Comparison of ENCODE assay signal across 9 cellular contexts in the genomic region with DNA sequence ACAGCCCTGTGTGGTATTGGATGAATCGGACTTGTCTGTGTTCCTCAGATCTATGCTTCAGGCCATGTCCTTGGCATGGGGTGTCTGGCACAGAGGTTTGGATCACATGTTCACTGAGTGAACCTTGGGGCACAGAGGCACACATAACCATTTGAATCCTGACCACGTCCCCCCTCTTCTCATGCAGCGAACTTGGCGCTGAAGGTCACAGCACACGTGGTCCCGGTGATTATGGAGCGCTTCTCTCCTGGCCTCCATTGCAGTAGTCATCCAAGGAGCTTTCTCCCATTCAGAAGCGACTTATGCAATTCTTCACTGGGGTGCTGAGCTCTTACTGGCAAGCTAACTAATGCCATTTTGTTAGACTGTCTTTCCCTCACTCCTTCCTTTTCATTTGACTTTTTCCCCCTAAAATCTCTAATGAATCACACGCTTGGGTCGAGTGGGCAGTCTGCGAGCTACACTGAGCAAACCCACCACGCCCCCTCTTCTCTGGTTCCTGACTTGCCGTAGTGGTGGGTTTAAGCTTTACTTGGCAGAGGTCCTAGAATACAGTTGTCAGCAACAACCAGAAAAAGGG. TPM values are rescaled to one million over a fixed set of nuclear protein-coding genes. Genes with fewer than 3 reads are reported as not detected.
A peak's percentile ranks its signal among the peaks of the same experiment; 100 is the strongest.
DNase-seq lines count a peak whose midpoint lies in the region; ATAC-seq, FAIRE-seq and TF ChIP-seq lines count a peak whose summit lies in the region.
"Had no signal": no experiment of that assay in that cellular context is flagged by ENCODE, and none has a peak within 500 bp of the region (broad histone marks: within the 10 kb centered on the region; RNA-seq: fewer than 3 reads in every experiment).

No MANE protein-coding gene starts in this region.

- H3K4me3 ChIP-seq in esophagus muscularis mucosa (no peak overlapping the region), osteoblast (ENCODE audit: insufficient read depth, low read length) (peak overlapping the region; percentile 65)

- peak overlapping the region; percentile 90 for H2AFZ ChIP-seq in osteoblast (ENCODE audit: low read length)

- ATAC-seq in HG02938 (IDR thresholded peaks at IDR 0.05; ENCODE audit: unreplicated experiment): no peak
- no peak for ATAC-seq in GM19467 (IDR thresholded peaks at IDR 0.05; ENCODE audit: unreplicated experiment)

- DNase-seq in NCI-H69 (lab: John Stamatoyannopoulos, UW): peak; percentile 61
- DNase-seq in esophagus muscularis mucosa (ENCODE audit: extremely low spot score): peak; percentile 60
- DNase-seq in osteoblast (ENCODE audit: insufficient read length, low spot score, missing footprints): peak; percentile 99
- DNase-seq in NCI-H526 treated with DMSO at 0.1 percent for 48 hours (lab: John Stamatoyannopoulos, UW): no peak
- no peak for DNase-seq in GM13976 (ENCODE audit: low spot score)
- DNase-seq: cortex of kidney had no signal

- intact Hi-C loops in esophagus muscularis mucosa (cut with DNase I): no loop called here

- H3K27ac ChIP-seq in esophagus muscularis mucosa (replicated peaks in 1 of 4): no peak overlapping the region
- H3K27ac ChIP-seq in osteoblast (ENCODE audit: low read depth, low read length): peak overlapping the region; percentile 90

- no peaks in the 10 kb centered on the region for H3K79me2 ChIP-seq in osteoblast (ENCODE audit: insufficient read depth, low read length)

- in situ Hi-C loops in GM13976 (cut with MboI; ENCODE audit: low sequenced_read_pairs, unreplicated experiment): no loop called here

- TF ChIP-seq EP300 in esophagus muscularis mucosa (IDR thresholded peaks at IDR 0.05): no peak

- H3K4me2 ChIP-seq in osteoblast (ENCODE audit: insufficient read depth, low read length): peak overlapping the region; percentile 86

- H3K4me1 ChIP-seq in esophagus muscularis mucosa: peaks cover 0 to 15% (median 2%) of the 10 kb centered on the region in 4 donors
- peaks cover 15% of the 10 kb centered on the region for H3K4me1 ChIP-seq in osteoblast (ENCODE audit: insufficient read depth, low read length)

- H3K9me3 ChIP-seq in esophagus muscularis mucosa: peaks cover 0 to 9% (median 5%) of the 10 kb centered on the region in 4 donors
- no peaks in the 10 kb centered on the region for H3K9me3 ChIP-seq in osteoblast (ENCODE audit: low read depth, low read length)

- no peaks in the 10 kb centered on the region for H3K36me3 ChIP-seq in esophagus muscularis mucosa
- no peaks in the 10 kb centered on the region for H3K36me3 ChIP-seq in osteoblast (ENCODE audit: insufficient read depth, low read length)

- H4K20me1 ChIP-seq in osteoblast (ENCODE audit: insufficient read depth, low read length): no peaks in the 10 kb centered on the region

- H3K27me3 ChIP-seq in esophagus muscularis mucosa (peaks cover 0 to 59% (median 0%) of the 10 kb centered on the region in 4 donors), osteoblast (ENCODE audit: insufficient read depth, low read length) (peaks cover 14% of the 10 kb centered on the region)

- 36% methylated on average over 12 of the region's 13 CpGs for WGBS in esophagus muscularis mucosa

- no peak for TF ChIP-seq POLR2A in esophagus muscularis mucosa (IDR thresholded peaks at IDR 0.05; ENCODE audit: low read depth)

- TF ChIP-seq CTCF in esophagus muscularis mucosa (IDR thresholded peaks at IDR 0.05) (no peak), osteoblast (IDR thresholded peaks at IDR 0.05; ENCODE audit: extremely low read depth, low read depth, low read length) (no peak), GM13976 (IDR thresholded peaks at IDR 0.05; ENCODE audit: borderline replicate concordance, control extremely low read depth, extremely low read depth, insufficient read depth, missing control alignments) (no peak)

- FAIRE-seq in G401.6 (lab: Jason Lieb, UNC): peak; percentile 91

RNA-seq across cellular contexts. Expression of a gene that starts 59.4 kb away (rescaled TPM):
- total RNA-seq in esophagus muscularis mucosa (1 to 10 TPM in 1 of 4 donors, not detected in 3; 1.7 TPM), osteoblast (not detected in 2 replicates)

Comparison
In these comparisons a context has a peak if more than half of its experiments do, and no peak if none do; other contexts are left out.
1. DNase-seq: peak in NCI-H69 (single experiment), esophagus muscularis mucosa (single experiment) and osteoblast (single experiment); none in NCI-H526 treated with DMSO at 0.1 percent for 48 hours (single experiment) and GM13976 (single experiment).